ENCODE assay signal across 23 cellular contexts in the genomic region with DNA sequence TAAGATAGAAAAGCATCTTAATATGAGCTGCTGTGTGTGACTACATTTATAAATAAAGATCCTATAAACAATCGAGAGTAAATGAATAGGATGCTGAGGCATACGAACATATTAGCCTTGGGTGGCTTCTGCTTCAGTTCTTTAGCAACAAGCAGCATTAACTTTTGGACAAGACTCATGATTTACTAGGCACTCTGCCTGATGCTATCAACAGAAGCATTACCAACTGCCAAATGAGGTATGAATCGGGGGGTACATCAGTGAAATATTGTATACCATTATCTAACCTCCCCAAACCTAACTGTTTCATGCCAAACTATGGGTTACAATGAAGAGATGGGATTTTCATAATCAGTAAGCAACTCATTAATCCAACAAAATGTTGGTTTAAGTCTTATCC.
"Had no signal": no experiment of that assay in that cellular context is flagged by ENCODE, and none has a peak within 500 bp of the region (broad histone marks: within the 10 kb centered on the region; RNA-seq: fewer than 3 reads in every experiment).

No MANE protein-coding gene starts in this region.

- FAIRE-seq: colon, endothelial cell of umbilical vein, keratinocyte had no signal

- H3K4me3 Mint-ChIP-seq: naive B cell; naive thymus-derived CD8-positive, alpha-beta T cell had no signal

- H3K4me3 ChIP-seq: coronary artery, dorsolateral prefrontal cortex, esophagus muscularis mucosa, gastrocnemius medialis, heart right ventricle, left ventricle myocardium inferior, lower lobe of right lung, mucosa of descending colon had no signal

- H3K4me1 ChIP-seq: esophagus muscularis mucosa, foreskin keratinocyte, gastrocnemius medialis, lower lobe of right lung had no signal

- H3K27ac ChIP-seq: coronary artery, dorsolateral prefrontal cortex, esophagus muscularis mucosa, foreskin keratinocyte, gastrocnemius medialis, heart right ventricle, left ventricle myocardium inferior, lower lobe of right lung had no signal

- DNase-seq: dermis blood vessel endothelial cell; dorsolateral prefrontal cortex; effector CD4-positive, alpha-beta T cell; effector memory CD4-positive, alpha-beta T cell; foreskin keratinocyte; gastrocnemius medialis; glutamatergic neuron; head of caudate nucleus; heart right ventricle; hippocampal formation; left cardiac atrium; left ventricle myocardium inferior; lower lobe of right lung; mesenchymal stem cell; mucosa of descending colon; naive B cell; naive thymus-derived CD8-positive, alpha-beta T cell had no signal

- H3K27me3 ChIP-seq: dorsolateral prefrontal cortex, esophagus muscularis mucosa, foreskin keratinocyte, gastrocnemius medialis, heart right ventricle had no signal

- H3K9me3 Mint-ChIP-seq: naive B cell; naive thymus-derived CD8-positive, alpha-beta T cell had no signal

- H3K36me3 ChIP-seq: gastrocnemius medialis, lower lobe of right lung had no signal

- H3K9me3 ChIP-seq: esophagus muscularis mucosa, gastrocnemius medialis, heart right ventricle, left ventricle myocardium inferior, lower lobe of right lung, mucosa of descending colon had no signal

- ATAC-seq: foreskin keratinocyte; gastrocnemius medialis; heart right ventricle; left cardiac atrium; left lobe of liver; lower lobe of right lung; mucosa of descending colon; naive thymus-derived CD8-positive, alpha-beta T cell had no signal

- H3K27ac Mint-ChIP-seq: naive B cell; naive thymus-derived CD8-positive, alpha-beta T cell had no signal

- H3K27me3 Mint-ChIP-seq: naive B cell; naive thymus-derived CD8-positive, alpha-beta T cell had no signal

- H3K4me1 Mint-ChIP-seq: naive B cell had no signal
